Comparison of ENCODE assay signal across 8 cellular contexts in genomic region chr18:48777026-48777736, GRCh38.
DNase-seq lines count a peak whose midpoint lies in the region; ATAC-seq and TF ChIP-seq lines count a peak whose summit lies in the region.

No MANE protein-coding gene starts in this region.

- H3K4me3 ChIP-seq in LNCaP clone FGC (ENCODE audit: low read depth, low read length): no peak overlapping the region

- peaks cover 5% of the 10 kb centered on the region for H3K4me1 Mint-ChIP-seq in memory B cell

- H3K27me3 Mint-ChIP-seq in memory B cell: no peaks in the 10 kb centered on the region

- no peak overlapping the region for H3K27ac Mint-ChIP-seq in memory B cell

- H3K4me3 Mint-ChIP-seq in memory B cell: no peak overlapping the region

- H3K27ac ChIP-seq in cingulate gyrus (ENCODE audit: low read depth, low read length): peak overlapping the region; percentile 47

- peaks cover 5% of the 10 kb centered on the region for H3K36me3 Mint-ChIP-seq in memory B cell

- peak; percentile 21 for DNase-seq in DMS153 (lab: John Stamatoyannopoulos, UW)
- DNase-seq in LNCaP clone FGC (ENCODE audit: low read depth): no peak
- peak; percentile 75 for DNase-seq in activated CD4-positive, alpha-beta T cell treated with anti-CD3 and anti-CD28 coated beads for 48 hours
- DNase-seq in memory B cell (ENCODE audit: low spot score in 2 of 2): peak; percentile 67 to 71
- DNase-seq in stimulated activated CD8-positive, alpha-beta memory T cell treated with anti-CD3 and anti-CD28 coated beads, Interleukin-4, amount 100 ng/mL, for 48 hours: peak; percentile 80

- H3K9me3 Mint-ChIP-seq in memory B cell: no peaks in the 10 kb centered on the region

- TF ChIP-seq CTCF in LNCaP clone FGC (IDR thresholded peaks at IDR 0.05; ENCODE audit: control insufficient read depth, extremely low read depth, insufficient read depth): peak; percentile 93

- ATAC-seq in GM19468 (IDR thresholded peaks at IDR 0.05; ENCODE audit: extremely low read depth, unreplicated experiment) (peak; percentile 58), memory B cell (ENCODE audit: low read depth) (peak; percentile 88), HG02840 (IDR thresholded peaks at IDR 0.05; ENCODE audit: low FRiP score, unreplicated experiment) (no peak)
